In the genomic region with DNA sequence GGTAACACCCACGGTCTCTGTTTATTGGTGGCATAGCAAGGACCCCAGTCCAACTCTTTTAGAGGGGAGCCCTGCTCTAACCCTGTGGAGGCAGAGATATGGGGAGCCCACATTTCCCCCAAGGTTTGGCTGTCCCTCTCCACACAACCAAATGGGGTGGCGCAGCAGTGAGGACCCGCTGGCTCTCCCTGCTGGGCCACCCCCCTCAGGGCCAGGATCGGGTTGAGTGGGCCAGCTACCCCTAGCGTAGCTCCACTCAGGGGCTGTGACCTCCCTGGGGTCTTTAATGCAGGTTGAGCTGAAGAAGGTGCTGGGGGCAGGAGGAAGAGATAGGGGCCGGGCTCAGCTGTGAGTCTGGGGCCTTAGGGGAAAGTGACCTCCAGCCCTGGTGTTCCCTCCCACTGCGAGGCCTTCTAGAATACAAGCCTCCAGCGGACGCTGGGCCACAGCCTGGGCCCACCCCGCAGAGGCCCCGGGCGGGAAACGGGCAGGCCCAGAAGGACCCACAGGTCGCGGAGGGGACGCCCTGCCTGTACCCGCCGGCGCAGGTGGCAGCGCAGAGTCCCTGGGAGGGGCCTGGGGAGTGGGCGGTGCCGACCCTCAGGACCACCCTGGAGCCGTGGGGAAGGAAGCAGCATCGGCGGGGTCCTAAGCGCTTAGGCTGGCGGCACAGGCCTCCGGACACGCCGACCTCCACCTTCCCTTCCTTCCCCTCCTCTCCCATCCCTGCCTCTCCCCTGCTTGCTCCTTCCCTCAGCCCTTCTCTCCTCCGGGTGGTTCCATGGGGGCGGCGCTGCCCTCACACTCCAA, we compare ENCODE assay signal across 16 cellular contexts. TPM values are rescaled to one million over a fixed set of nuclear protein-coding genes. Genes with fewer than 3 reads are reported as not detected.
A peak's percentile ranks its signal among the peaks of the same experiment; 100 is the strongest.
DNase-seq lines count a peak whose midpoint lies in the region; ATAC-seq and TF ChIP-seq lines count a peak whose summit lies in the region.
"Had no signal": no experiment of that assay in that cellular context is flagged by ENCODE, and none has a peak within 500 bp of the region (broad histone marks: within the 10 kb centered on the region; RNA-seq: fewer than 3 reads in every experiment).

No MANE protein-coding gene starts in this region.

- intact Hi-C loops in left cardiac atrium (cut with DNase I) = loop anchor here in 1 of 2 donors (10.0 kb wide), 1 partner anchor 79 kb away; the partner anchor contains the start of gene SNED1
- intact Hi-C loops in mucosa of descending colon (cut with DNase I, micrococcal nuclease) = no loop called here

- ATAC-seq in stimulated activated naive CD8-positive, alpha-beta T cell treated with anti-CD3 and anti-CD28 coated beads, Interleukin-15, amount 100 ng/mL, for 72 hours = peak; percentile 21
- no peak for ATAC-seq in stimulated activated naive CD8-positive, alpha-beta T cell treated with anti-CD3 and anti-CD28 coated beads, Interleukin-15, Interleukin-2, amounts not matched to agents 100 U/mL and 50 U/mL, for 24 hours
- ATAC-seq in left cardiac atrium (no peak), mucosa of descending colon (no peak), HG03354 (IDR thresholded peaks at IDR 0.05; ENCODE audit: poor library complexity, severe bottlenecking, unreplicated experiment) (no peak)

- H3K27me3 Mint-ChIP-seq in stimulated activated naive CD8-positive, alpha-beta T cell treated with anti-CD3 and anti-CD28 coated beads, Interleukin-15, amount 100 ng/mL, for 72 hours = peaks cover 61% of the 10 kb centered on the region

- no peaks in the 10 kb centered on the region for H3K9me3 ChIP-seq in mucosa of descending colon
- H3K9me3 ChIP-seq: gastrocnemius medialis had no signal

- no peak for DNase-seq in stimulated activated naive CD8-positive, alpha-beta T cell treated with anti-CD3 and anti-CD28 coated beads, Interleukin-15, amount 100 ng/mL, for 72 hours
- no peak for DNase-seq in stimulated activated naive CD8-positive, alpha-beta T cell treated with anti-CD3 and anti-CD28 coated beads, Interleukin-15, Interleukin-2, amounts not matched to agents 100 U/mL and 50 U/mL, for 24 hours
- DNase-seq in left cardiac atrium = peak; percentile 31
- DNase-seq in mucosa of descending colon = peak; percentile 2 to 42 (median 35)
- no peak for DNase-seq in NCI-H2171 (lab: John Stamatoyannopoulos, UW)
- DNase-seq in cerebellar cortex (ENCODE audit: low spot score) = no peak
- DNase-seq in GM19238 (ENCODE audit: insufficient read length, low spot score) = no peak
- DNase-seq: NCI-H1105; stimulated activated CD4-positive, alpha-beta T cell treated with anti-CD3 and anti-CD28 coated beads, Interleukin-2, amount 100 ng/mL, for 48 hours had no signal

- no peak overlapping the region for H3K4me3 ChIP-seq in mucosa of descending colon
- H3K4me3 ChIP-seq: gastrocnemius medialis had no signal

- no peak for TF ChIP-seq CTCF in mucosa of descending colon (IDR thresholded peaks at IDR 0.05)

- H3K27ac Mint-ChIP-seq in stimulated activated naive CD8-positive, alpha-beta T cell treated with anti-CD3 and anti-CD28 coated beads, Interleukin-15, amount 100 ng/mL, for 72 hours = no peak overlapping the region
- H3K27ac Mint-ChIP-seq: activated naive CD4-positive, alpha-beta T cell treated with anti-CD3 and anti-CD28 coated beads, Interleukin-2, amount 10 ng/mL, durations not matched to agents 7 days and 5 days; IgD-negative memory B cell had no signal

- H3K4me1 ChIP-seq in mucosa of descending colon (ENCODE audit: low read depth) = peaks cover 6% of the 10 kb centered on the region

- H3K9me3 Mint-ChIP-seq in stimulated activated naive CD8-positive, alpha-beta T cell treated with anti-CD3 and anti-CD28 coated beads, Interleukin-15, amount 100 ng/mL, for 72 hours = no peaks in the 10 kb centered on the region
- H3K9me3 Mint-ChIP-seq: activated naive CD4-positive, alpha-beta T cell treated with anti-CD3 and anti-CD28 coated beads, Interleukin-2, amount 10 ng/mL, durations not matched to agents 7 days and 5 days; IgD-negative memory B cell had no signal

- no peak overlapping the region for H3K4me3 Mint-ChIP-seq in stimulated activated naive CD8-positive, alpha-beta T cell treated with anti-CD3 and anti-CD28 coated beads, Interleukin-15, amount 100 ng/mL, for 72 hours
- H3K4me3 Mint-ChIP-seq: activated naive CD4-positive, alpha-beta T cell treated with anti-CD3 and anti-CD28 coated beads, Interleukin-2, amount 10 ng/mL, durations not matched to agents 7 days and 5 days had no signal

- H3K4me1 Mint-ChIP-seq in stimulated activated naive CD8-positive, alpha-beta T cell treated with anti-CD3 and anti-CD28 coated beads, Interleukin-15, amount 100 ng/mL, for 72 hours = peaks cover 5% of the 10 kb centered on the region
- H3K4me1 Mint-ChIP-seq: activated naive CD4-positive, alpha-beta T cell treated with anti-CD3 and anti-CD28 coated beads, Interleukin-2, amount 10 ng/mL, durations not matched to agents 7 days and 5 days had no signal

- no peaks in the 10 kb centered on the region for H3K36me3 ChIP-seq in mucosa of descending colon (ENCODE audit: low read depth)
- H3K36me3 ChIP-seq: gastrocnemius medialis had no signal

RNA-seq across cellular contexts. Expression of gene CROCC2, which starts 9.6 kb away (rescaled TPM):
- total RNA-seq in left cardiac atrium = not detected
- under 1 TPM in 2 of 3 donors, not detected in 1; 0.07 to 0.19 TPM for total RNA-seq in mucosa of descending colon
- total RNA-seq: kidney epithelial cell, OCI-LY7, pulmonary artery endothelial cell had no signal

RNA-seq across cellular contexts. Expression of gene MAB21L4, which starts 19.8 kb away (rescaled TPM):
- total RNA-seq in left cardiac atrium = not detected
- total RNA-seq in mucosa of descending colon = 10 to 100 TPM in 1 of 3 donors, 1 to 10 TPM in 2; 3.3 to 13.2 (median 8.1) TPM
- total RNA-seq: gastrocnemius medialis, OCI-LY7, pulmonary artery endothelial cell had no signal

RNA-seq across cellular contexts. Expression of gene AGXT, which starts 47.1 kb away (rescaled TPM):
- total RNA-seq in left cardiac atrium (under 1 TPM; 0.24 to 0.29 TPM), mucosa of descending colon (1 to 10 TPM in 2 of 3 donors, under 1 TPM in 1; 0.22 to 4.1 (median 1.0) TPM)
- total RNA-seq: OCI-LY7, pulmonary artery endothelial cell had no signal

Comparison
In these comparisons a context has a peak if more than half of its experiments do, and no peak if none do; other contexts are left out.
1. DNase-seq: peak in left cardiac atrium (single experiment) and mucosa of descending colon (3 of 3); none in stimulated activated naive CD8-positive, alpha-beta T cell treated with anti-CD3 and anti-CD28 coated beads, Interleukin-15, amount 100 ng/mL, for 72 hours (0 of 2), stimulated activated naive CD8-positive, alpha-beta T cell treated with anti-CD3 and anti-CD28 coated beads, Interleukin-15, Interleukin-2, amounts not matched to agents 100 U/mL and 50 U/mL, for 24 hours (single experiment), NCI-H2171 (single experiment), cerebellar cortex (single experiment) and GM19238 (single experiment).
2. RNA of gene MAB21L4, which starts 19.8 kb away (total RNA-seq): 3.3 to 13.2 TPM in mucosa of descending colon; not detected in left cardiac atrium; every median in the first group is over 4 times any median in the second.